In genomic region chr1:3337798-3338724, GRCh38 we compare ENCODE assay signal across 20 cellular contexts.
"Had no signal": no experiment of that assay in that cellular context is flagged by ENCODE, and none has a peak within 500 bp of the region (broad histone marks: within the 10 kb centered on the region; RNA-seq: fewer than 3 reads in every experiment).

No MANE protein-coding gene starts in this region.

- ATAC-seq: activated CD8-positive, alpha-beta memory T cell treated with anti-CD3 and anti-CD28 coated beads, Interleukin-2, amount 10 ng/mL, durations not matched to agents 7 days and 5 days; activated T-helper 17 cell treated with anti-CD3 and anti-CD28 coated beads, Interleukin-2, amount 50 U/mL, for 72 hours; WTC11 had no signal

- H3K4me1 ChIP-seq: left lung had no signal

- DNase-seq: activated CD4-positive, alpha-beta memory T cell treated with anti-CD3 and anti-CD28 coated beads, Interleukin-2, amount 10 ng/mL, durations not matched to agents 7 days and 5 days; activated CD4-positive, alpha-beta T cell treated with anti-CD3 and anti-CD28 coated beads for 48 hours; activated CD8-positive, alpha-beta memory T cell treated with anti-CD3 and anti-CD28 coated beads, Interleukin-2, amount 10 ng/mL, durations not matched to agents 7 days and 5 days; activated naive CD4-positive, alpha-beta T cell; activated naive CD8-positive, alpha-beta T cell treated with anti-CD3 and anti-CD28 coated beads for 36 hours; amniotic stem cell; cerebellar nuclear complex; effector CD4-positive, alpha-beta T cell; stimulated activated CD4-positive, alpha-beta T cell treated with anti-CD3 and anti-CD28 coated beads, Interleukin-12 subunit alpha, Interleukin-12 subunit beta, amount 100 ng/mL, for 4 hours; stimulated activated CD4-positive, alpha-beta T cell treated with anti-CD3 and anti-CD28 coated beads, Interleukin-1b, Interleukin-23, amount 100 ng/mL, for 48 hours; stimulated activated CD8-positive, alpha-beta memory T cell treated with anti-CD3 and anti-CD28 coated beads, Interleukin-4, amount 100 ng/mL, for 48 hours; stimulated activated naive CD4-positive, alpha-beta T cell had no signal

- H3K27ac ChIP-seq: left lung, neutrophil, SK-N-MC had no signal

- H3K4me3 ChIP-seq: left lung, SK-N-MC had no signal

- H3K36me3 Mint-ChIP-seq: activated CD8-positive, alpha-beta memory T cell treated with anti-CD3 and anti-CD28 coated beads, Interleukin-2, amount 10 ng/mL, durations not matched to agents 7 days and 5 days; activated naive CD8-positive, alpha-beta T cell treated with anti-CD3 and anti-CD28 coated beads for 36 hours; memory B cell; type B pancreatic cell had no signal

- H3K36me3 ChIP-seq: left lung, neutrophil had no signal

- H3K9me3 ChIP-seq: neutrophil had no signal

- H3K27me3 ChIP-seq: neutrophil had no signal

- H3K4me1 Mint-ChIP-seq: activated CD4-positive, alpha-beta memory T cell treated with anti-CD3 and anti-CD28 coated beads, Interleukin-2, amount 10 ng/mL, durations not matched to agents 7 days and 5 days; activated CD8-positive, alpha-beta memory T cell treated with anti-CD3 and anti-CD28 coated beads, Interleukin-2, amount 10 ng/mL, durations not matched to agents 7 days and 5 days; activated naive CD8-positive, alpha-beta T cell treated with anti-CD3 and anti-CD28 coated beads for 36 hours; activated T-helper 17 cell treated with anti-CD3 and anti-CD28 coated beads, Interleukin-2, amount 50 U/mL, for 72 hours; memory B cell; WTC11 had no signal

- H3K9me3 Mint-ChIP-seq: activated naive CD8-positive, alpha-beta T cell treated with anti-CD3 and anti-CD28 coated beads for 36 hours; activated T-helper 17 cell treated with anti-CD3 and anti-CD28 coated beads, Interleukin-2, amount 50 U/mL, for 72 hours; memory B cell; type B pancreatic cell had no signal

- H3K27me3 Mint-ChIP-seq: activated CD4-positive, alpha-beta memory T cell treated with anti-CD3 and anti-CD28 coated beads, Interleukin-2, amount 10 ng/mL, durations not matched to agents 7 days and 5 days; activated CD8-positive, alpha-beta memory T cell treated with anti-CD3 and anti-CD28 coated beads, Interleukin-2, amount 10 ng/mL, durations not matched to agents 7 days and 5 days; activated T-helper 17 cell treated with anti-CD3 and anti-CD28 coated beads, Interleukin-2, amount 50 U/mL, for 72 hours; type B pancreatic cell had no signal

- H3K4me3 Mint-ChIP-seq: activated CD4-positive, alpha-beta memory T cell treated with anti-CD3 and anti-CD28 coated beads, Interleukin-2, amount 10 ng/mL, durations not matched to agents 7 days and 5 days; activated CD8-positive, alpha-beta memory T cell treated with anti-CD3 and anti-CD28 coated beads, Interleukin-2, amount 10 ng/mL, durations not matched to agents 7 days and 5 days; activated naive CD8-positive, alpha-beta T cell treated with anti-CD3 and anti-CD28 coated beads for 36 hours; activated T-helper 17 cell treated with anti-CD3 and anti-CD28 coated beads, Interleukin-2, amount 50 U/mL, for 72 hours; brain; memory B cell; type B pancreatic cell; WTC11 had no signal
